In the genomic region with DNA sequence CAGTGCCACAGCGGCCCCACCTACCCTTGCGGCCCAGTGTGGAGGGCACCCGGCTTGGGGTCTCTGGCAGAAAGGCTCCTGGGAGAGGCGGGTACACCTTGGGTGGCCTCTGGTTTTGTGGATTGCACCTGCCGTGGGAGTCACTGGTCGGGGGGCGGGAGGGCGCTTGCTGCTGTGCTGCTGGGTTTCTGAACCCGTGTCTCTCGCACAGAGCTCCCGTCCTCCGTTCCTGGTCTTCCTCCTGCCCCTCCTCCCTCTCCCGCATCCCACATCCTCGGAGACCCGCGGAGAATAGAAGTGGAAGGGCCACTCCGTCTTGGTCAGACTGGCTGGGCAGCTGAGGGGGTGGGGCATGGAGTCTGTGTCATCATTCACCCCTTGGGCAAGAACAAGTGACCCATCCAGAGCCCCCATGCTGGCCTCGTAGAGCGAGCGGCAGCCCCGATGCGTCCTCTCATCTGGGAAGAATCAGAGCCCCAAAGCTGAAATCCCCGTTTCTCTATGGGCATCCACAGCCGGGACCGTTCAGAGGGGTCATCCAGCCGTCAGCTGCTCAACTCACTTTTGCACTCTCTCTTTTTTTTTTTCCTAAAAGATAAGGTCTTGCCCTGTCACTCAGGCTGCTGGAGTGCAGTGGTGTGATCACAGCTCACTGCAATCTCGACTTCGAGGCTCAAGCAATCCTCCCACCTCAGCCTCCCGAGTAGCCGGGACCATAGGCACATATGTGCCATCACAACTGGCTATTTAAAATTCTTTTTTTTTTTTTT, we compare ENCODE assay signal across 1 cellular context.
TF ChIP-seq lines count a peak whose summit lies in the region.

No MANE protein-coding gene starts in this region.

TF ChIP-seq in HEK293, 187 proteins besides CTCF, POLR2A, EP300 and RAD21:
- TF ChIP-seq, protein P1, sequence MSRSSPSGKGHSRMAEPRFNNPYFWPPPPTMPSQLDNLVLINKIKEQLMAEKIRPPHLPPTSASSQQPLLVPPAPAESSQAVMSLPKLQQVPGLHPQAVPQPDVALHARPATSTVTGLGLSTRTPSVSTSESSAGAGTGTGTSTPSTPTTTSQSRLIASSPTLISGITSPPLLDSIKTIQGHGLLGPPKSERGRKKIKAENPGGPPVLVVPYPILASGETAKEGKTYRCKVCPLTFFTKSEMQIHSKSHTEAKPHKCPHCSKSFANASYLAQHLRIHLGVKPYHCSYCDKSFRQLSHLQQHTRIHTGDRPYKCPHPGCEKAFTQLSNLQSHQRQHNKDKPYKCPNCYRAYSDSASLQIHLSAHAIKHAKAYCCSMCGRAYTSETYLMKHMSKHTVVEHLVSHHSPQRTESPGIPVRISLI (tag by site-specific recombination; IDR thresholded peaks at IDR 0.05) = no peak
- TF ChIP-seq, protein P2, sequence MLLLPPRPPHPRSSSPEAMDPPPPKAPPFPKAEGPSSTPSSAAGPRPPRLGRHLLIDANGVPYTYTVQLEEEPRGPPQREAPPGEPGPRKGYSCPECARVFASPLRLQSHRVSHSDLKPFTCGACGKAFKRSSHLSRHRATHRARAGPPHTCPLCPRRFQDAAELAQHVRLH (tag by site-specific recombination; IDR thresholded peaks at IDR 0.05) = no peak
- TF ChIP-seq ZBTB7A (tag by site-specific recombination; IDR thresholded peaks at IDR 0.05; ENCODE audit: low read depth) (no peak), ZBTB8A (tag by site-specific recombination; IDR thresholded peaks at IDR 0.05) (no peak), IKZF3 (tag by site-specific recombination; IDR thresholded peaks at IDR 0.05) (peak; percentile 20; the same call in 1 of the 2 replicates), ZNF660 (tag by site-specific recombination; IDR thresholded peaks at IDR 0.05) (no peak)
- TF ChIP-seq, protein P3, sequence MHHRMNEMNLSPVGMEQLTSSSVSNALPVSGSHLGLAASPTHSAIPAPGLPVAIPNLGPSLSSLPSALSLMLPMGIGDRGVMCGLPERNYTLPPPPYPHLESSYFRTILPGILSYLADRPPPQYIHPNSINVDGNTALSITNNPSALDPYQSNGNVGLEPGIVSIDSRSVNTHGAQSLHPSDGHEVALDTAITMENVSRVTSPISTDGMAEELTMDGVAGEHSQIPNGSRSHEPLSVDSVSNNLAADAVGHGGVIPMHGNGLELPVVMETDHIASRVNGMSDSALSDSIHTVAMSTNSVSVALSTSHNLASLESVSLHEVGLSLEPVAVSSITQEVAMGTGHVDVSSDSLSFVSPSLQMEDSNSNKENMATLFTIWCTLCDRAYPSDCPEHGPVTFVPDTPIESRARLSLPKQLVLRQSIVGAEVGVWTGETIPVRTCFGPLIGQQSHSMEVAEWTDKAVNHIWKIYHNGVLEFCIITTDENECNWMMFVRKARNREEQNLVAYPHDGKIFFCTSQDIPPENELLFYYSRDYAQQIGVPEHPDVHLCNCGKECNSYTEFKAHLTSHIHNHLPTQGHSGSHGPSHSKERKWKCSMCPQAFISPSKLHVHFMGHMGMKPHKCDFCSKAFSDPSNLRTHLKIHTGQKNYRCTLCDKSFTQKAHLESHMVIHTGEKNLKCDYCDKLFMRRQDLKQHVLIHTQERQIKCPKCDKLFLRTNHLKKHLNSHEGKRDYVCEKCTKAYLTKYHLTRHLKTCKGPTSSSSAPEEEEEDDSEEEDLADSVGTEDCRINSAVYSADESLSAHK (tag by site-specific recombination; IDR thresholded peaks at IDR 0.05) = no peak
- TF ChIP-seq, protein P4, sequence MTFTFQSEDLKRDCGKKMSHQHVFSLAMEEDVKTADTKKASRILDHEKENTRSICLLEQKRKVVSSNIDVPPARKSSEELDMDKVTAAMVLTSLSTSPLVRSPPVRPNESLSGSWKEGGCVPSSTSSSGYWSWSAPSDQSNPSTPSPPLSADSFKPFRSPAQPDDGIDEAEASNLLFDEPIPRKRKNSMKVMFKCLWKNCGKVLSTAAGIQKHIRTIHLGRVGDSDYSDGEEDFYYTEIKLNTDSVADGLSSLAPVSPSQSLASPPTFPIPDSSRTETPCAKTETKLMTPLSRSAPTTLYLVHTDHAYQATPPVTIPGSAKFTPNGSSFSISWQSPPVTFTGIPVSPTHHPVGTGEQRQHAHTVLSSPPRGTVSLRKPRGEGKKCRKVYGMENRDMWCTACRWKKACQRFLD (tag by site-specific recombination; IDR thresholded peaks at IDR 0.05) = no peak
- TF ChIP-seq, protein P5, sequence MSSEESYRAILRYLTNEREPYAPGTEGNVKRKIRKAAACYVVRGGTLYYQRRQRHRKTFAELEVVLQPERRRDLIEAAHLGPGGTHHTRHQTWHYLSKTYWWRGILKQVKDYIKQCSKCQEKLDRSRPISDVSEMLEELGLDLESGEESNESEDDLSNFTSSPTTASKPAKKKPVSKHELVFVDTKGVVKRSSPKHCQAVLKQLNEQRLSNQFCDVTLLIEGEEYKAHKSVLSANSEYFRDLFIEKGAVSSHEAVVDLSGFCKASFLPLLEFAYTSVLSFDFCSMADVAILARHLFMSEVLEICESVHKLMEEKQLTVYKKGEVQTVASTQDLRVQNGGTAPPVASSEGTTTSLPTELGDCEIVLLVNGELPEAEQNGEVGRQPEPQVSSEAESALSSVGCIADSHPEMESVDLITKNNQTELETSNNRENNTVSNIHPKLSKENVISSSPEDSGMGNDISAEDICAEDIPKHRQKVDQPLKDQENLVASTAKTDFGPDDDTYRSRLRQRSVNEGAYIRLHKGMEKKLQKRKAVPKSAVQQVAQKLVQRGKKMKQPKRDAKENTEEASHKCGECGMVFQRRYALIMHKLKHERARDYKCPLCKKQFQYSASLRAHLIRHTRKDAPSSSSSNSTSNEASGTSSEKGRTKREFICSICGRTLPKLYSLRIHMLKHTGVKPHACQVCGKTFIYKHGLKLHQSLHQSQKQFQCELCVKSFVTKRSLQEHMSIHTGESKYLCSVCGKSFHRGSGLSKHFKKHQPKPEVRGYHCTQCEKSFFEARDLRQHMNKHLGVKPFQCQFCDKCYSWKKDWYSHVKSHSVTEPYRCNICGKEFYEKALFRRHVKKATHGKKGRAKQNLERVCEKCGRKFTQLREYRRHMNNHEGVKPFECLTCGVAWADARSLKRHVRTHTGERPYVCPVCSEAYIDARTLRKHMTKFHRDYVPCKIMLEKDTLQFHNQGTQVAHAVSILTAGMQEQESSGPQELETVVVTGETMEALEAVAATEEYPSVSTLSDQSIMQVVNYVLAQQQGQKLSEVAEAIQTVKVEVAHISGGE (tag by site-specific recombination; conservative IDR thresholded peaks at IDR 0.05; ENCODE audit: low read depth) = no peak
